Comparison of ENCODE assay signal across 2 cellular contexts in genomic region chr16:68447721-68448359, GRCh38.
TF ChIP-seq lines count a peak whose summit lies in the region.

No MANE protein-coding gene starts in this region.

TF ChIP-seq in A549, 52 proteins besides CTCF, POLR2A, EP300 and RAD21 (continued from another document):
- TF ChIP-seq EHMT2 (IDR thresholded peaks at IDR 0.05; ENCODE audit: low read depth): peak; percentile 82
TF ChIP-seq in A549: peak in this region for 1.

TF ChIP-seq in K562, 482 proteins besides CTCF, POLR2A, EP300 and RAD21:
- 0 out of 2 replicates have a peak, but pooled peaks have one; percentile 7 for TF ChIP-seq MITF (IDR thresholded peaks at IDR 0.05)
- TF ChIP-seq ZNF282 (CRISPR knock-in tag; IDR thresholded peaks at IDR 0.05): peak; percentile 35; the same call in 1 of the 2 replicates
- TF ChIP-seq, protein P1, sequence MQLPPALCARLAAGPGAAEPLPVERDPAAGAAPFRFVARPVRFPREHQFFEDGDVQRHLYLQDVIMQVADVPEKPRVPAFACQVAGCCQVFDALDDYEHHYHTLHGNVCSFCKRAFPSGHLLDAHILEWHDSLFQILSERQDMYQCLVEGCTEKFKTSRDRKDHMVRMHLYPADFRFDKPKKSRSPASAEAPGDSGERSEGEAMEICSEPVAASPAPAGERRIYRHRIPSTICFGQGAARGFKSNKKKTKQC (CRISPR knock-in tag; IDR thresholded peaks at IDR 0.05): 0 out of 2 replicates have a peak, but pooled peaks have one; percentile 1
- TF ChIP-seq MAFG (tag; conservative IDR thresholded peaks at IDR 0.05): no peak
